Comparison of ENCODE assay signal across 8 cellular contexts in the genomic region with DNA sequence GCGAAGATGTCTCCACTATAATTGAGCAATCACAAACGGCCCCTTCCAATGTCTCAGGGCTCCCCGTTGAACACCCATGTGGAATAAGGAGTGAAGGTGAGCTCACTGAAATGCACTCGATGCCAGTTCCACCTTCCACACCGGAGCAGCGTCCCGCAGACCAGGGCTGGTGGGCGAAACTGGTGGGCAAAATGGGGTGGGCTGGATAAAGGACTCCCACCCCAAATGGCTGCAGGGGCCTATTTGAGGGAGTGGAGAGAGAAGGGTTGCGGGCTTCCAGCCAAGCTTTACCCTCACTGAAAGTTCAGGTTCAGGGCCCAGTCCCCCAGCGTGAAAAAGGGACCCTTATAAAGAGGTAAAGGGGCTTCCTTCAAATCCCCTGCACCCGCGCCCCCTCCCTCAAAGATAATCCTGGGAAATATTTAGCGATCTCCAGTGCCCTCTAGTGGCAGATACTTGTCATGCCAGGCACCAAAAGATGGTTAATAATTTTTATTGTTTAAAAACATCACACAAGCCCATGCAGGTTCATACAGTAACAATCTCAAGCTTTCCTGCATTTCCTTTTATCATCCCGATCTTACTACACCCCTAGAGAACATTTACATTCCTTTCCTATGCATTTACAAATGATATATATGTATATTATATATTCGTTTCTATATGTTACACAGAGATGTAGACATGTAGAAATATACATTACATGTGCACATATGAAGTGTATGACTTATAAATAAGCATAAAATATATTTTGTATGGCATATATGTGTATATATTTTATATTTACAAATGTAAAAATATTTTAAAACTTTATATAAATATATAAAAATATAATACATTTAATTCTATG. TPM values are rescaled to one million over a fixed set of nuclear protein-coding genes. Genes with fewer than 3 reads are reported as not detected.
DNase-seq lines count a peak whose midpoint lies in the region; ATAC-seq and TF ChIP-seq lines count a peak whose summit lies in the region.

No MANE protein-coding gene starts in this region.

- intact Hi-C loops in sigmoid colon (cut with DNase I), result loop anchor here (5.0 kb wide), 2 partner anchors 710 to 730 kb away; no protein-coding TSS in a partner anchor

- peaks cover 0 to 12% (median 0%) of the 10 kb centered on the region in 3 donors for H3K27me3 ChIP-seq in sigmoid colon

- H3K36me3 ChIP-seq in sigmoid colon, result no peaks in the 10 kb centered on the region

- no peak for TF ChIP-seq POLR2A in sigmoid colon (IDR thresholded peaks at IDR 0.05)

- no peaks in the 10 kb centered on the region for H3K4me1 ChIP-seq in sigmoid colon

- TF ChIP-seq CTCF in C4-2B (conservative IDR thresholded peaks at IDR 0.05) (peak; percentile 88), GM12874 (IDR thresholded peaks at IDR 0.05; ENCODE audit: insufficient read depth, low read depth, low read length) (peak; percentile 74), fibroblast of villous mesenchyme (IDR thresholded peaks at IDR 0.05; ENCODE audit: insufficient read depth, low read depth, low read length) (peak; percentile 86), sigmoid colon (IDR thresholded peaks at IDR 0.05) (peak in 3 of 4 experiments; percentile 50 to 88 (median 65))

- H3K27ac ChIP-seq in C4-2B (no peak overlapping the region), sigmoid colon (no peak overlapping the region)

- H3K4me3 ChIP-seq in fibroblast of villous mesenchyme (ENCODE audit: low read depth, low read length), result no peak overlapping the region
- H3K4me3 ChIP-seq in sigmoid colon, result no peak overlapping the region

- ATAC-seq in GM18873 (IDR thresholded peaks at IDR 0.05; ENCODE audit: low FRiP score, unreplicated experiment), result no peak
- no peak for ATAC-seq in GM18498 (IDR thresholded peaks at IDR 0.05; ENCODE audit: unreplicated experiment)

- H3K9me3 ChIP-seq in sigmoid colon, result no peaks in the 10 kb centered on the region

- TF ChIP-seq EP300 in sigmoid colon (IDR thresholded peaks at IDR 0.05), result no peak

- WGBS in sigmoid colon, 2 donors, result 27 to 38% methylated on average over 15 of the region's 15 CpGs

- DNase-seq in SK-N-DZ (ENCODE audit: low spot score) (peak; percentile 6), fibroblast of villous mesenchyme (ENCODE audit: low read depth) (peak; percentile 4), sigmoid colon (no peak)
- DNase-seq in activated CD8-positive, alpha-beta memory T cell treated with anti-CD3 and anti-CD28 coated beads for 24 hours, result no peak

RNA-seq across cellular contexts. Expression of a gene that starts 58.2 kb away (rescaled TPM):
- not detected in 2 replicates for polyA plus RNA-seq in SK-N-DZ (2014; cell fraction: cytosol; rRNA removed)
- not detected in 2 replicates for polyA plus RNA-seq in SK-N-DZ (2014; cell fraction: nucleus; rRNA removed)
- total RNA-seq in fibroblast of villous mesenchyme (not detected in 2 replicates), sigmoid colon (not detected)
- under 1 TPM; 0.23 to 0.60 (median 0.46) TPM for polyA plus RNA-seq in sigmoid colon

Comparison
In these comparisons a context has a peak if more than half of its experiments do, and no peak if none do; other contexts are left out.
1. DNase-seq: peak in SK-N-DZ (single experiment) and fibroblast of villous mesenchyme (single experiment); none in sigmoid colon (single experiment) and activated CD8-positive, alpha-beta memory T cell treated with anti-CD3 and anti-CD28 coated beads for 24 hours (single experiment).
2. Peak in every context shown above with its lines, with median percentiles within 50 percentile points of each other: CTCF ChIP-seq.